ENCODE assay signal across 8 cellular contexts in the genomic region with DNA sequence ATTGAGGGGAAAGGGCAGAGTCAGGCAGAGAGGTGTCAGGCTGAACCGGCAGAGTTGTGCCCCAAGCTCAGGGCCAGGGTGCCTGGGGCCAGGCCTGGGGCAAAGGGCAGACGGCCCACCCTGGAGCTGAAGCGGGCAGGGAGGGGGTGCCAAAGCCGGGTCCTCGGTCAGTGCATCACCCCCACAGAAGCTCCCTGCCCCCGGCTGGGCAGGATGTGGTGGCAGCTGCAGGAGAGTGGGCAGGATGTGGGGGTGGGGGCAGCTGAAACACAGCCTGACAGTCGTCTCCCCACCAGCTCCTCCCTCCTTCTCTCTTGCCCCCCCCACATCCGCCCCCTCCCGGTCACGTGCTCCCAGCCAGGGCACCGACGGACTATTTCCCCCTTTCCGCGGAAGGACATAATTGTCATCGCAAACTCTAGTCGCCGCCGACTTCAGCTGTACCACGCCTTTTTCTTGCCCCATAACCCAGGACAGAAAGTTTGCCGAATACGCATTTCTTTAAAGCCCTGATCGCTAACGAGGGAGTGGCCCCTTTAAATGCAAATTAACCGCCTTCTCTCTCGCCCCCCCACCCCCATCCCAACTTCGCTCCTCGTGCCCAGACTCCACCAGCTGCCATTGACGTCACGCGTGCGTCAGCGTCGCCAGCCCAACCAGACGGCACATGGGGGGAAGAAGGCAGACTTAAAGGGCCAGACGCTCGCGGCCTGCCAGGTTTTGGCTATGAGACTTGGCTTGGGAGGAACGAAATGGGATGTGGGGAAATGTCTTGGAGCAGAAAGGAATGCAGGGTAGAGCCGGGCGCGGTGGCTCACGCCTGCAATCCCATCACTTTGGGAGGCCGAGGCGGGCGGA. TPM values are rescaled to one million over a fixed set of nuclear protein-coding genes. Genes with fewer than 3 reads are reported as not detected.
DNase-seq lines count a peak whose midpoint lies in the region; ATAC-seq and TF ChIP-seq lines count a peak whose summit lies in the region.

No MANE protein-coding gene starts in this region.

- in situ Hi-C loops in Panc1 (cut with HindIII; ENCODE audit: low pct_unique_long_range_greater_than_20kb, low sequenced_read_pairs), result no loop called here

- H3K36me3 Mint-ChIP-seq in Caco-2 (ENCODE audit: insufficient read depth, unreplicated experiment), result peaks cover 14% of the 10 kb centered on the region

- POLR2A ChIA-PET in Caco-2 (lab: Charles Lee), result interaction anchor here (0.6 to 1.5 kb wide), 5 partner anchors 13 to 426 kb away, joined by 3 to 22 read pairs (median 3); a partner anchor contains a TSS
- POLR2A ChIA-PET in Panc1 (lab: Charles Lee), result interaction anchor here (0.6 to 1.0 kb wide), 5 partner anchors 8 to 115 kb away, joined by 3 read pairs; no protein-coding TSS in a partner anchor

- CTCF ChIA-PET in Caco-2 (lab: Charles Lee) (interaction anchor here (1.0 to 6.9 kb wide), 2 partner anchors 12 to 48 kb away, joined by 4 to 87 read pairs; no protein-coding TSS in a partner anchor), Panc1 (lab: Charles Lee) (interaction anchor here (0.6 to 1.0 kb wide), 4 partner anchors 16 to 77 kb away, joined by 3 to 6 read pairs (median 4); no protein-coding TSS in a partner anchor)

- H3K27ac ChIP-seq in KMS-11 (peak overlapping the region; percentile 79), Panc1 (ENCODE audit: low read length) (peak overlapping the region; percentile 92), muscle layer of colon (ENCODE audit: low read depth, low read length) (peak overlapping the region; percentile 96)

- H3K36me3 ChIP-seq in Caco-2 (ENCODE audit: control insufficient read depth, insufficient read depth, low read length) (no peaks in the 10 kb centered on the region), KMS-11 (ENCODE audit: insufficient read depth) (no peaks in the 10 kb centered on the region), Panc1 (ENCODE audit: control insufficient read depth, insufficient read depth, low read length) (peaks cover 5% of the 10 kb centered on the region; the same call in 1 of the 2 replicates), muscle layer of colon (ENCODE audit: insufficient read depth, low read length) (no peaks in the 10 kb centered on the region)

- ATAC-seq in GM21515 (IDR thresholded peaks at IDR 0.05; ENCODE audit: unreplicated experiment), result peak; percentile 32
- ATAC-seq in Panc1, result peak; percentile 61
- peak; percentile 68 for ATAC-seq in esophagus mucosa

- H3K9ac ChIP-seq in KMS-11 (peak overlapping the region; percentile 69), muscle layer of colon (ENCODE audit: low read length) (peak overlapping the region; percentile 88)

- TF ChIP-seq CTCF in Caco-2 (IDR thresholded peaks at IDR 0.05; ENCODE audit: insufficient read depth in 1 of 2, low read depth in 1 of 2, low read length in 1 of 2, severe bottlenecking in 1 of 2, unreplicated experiment in 1 of 2) (no peak), KMS-11 (conservative IDR thresholded peaks at IDR 0.05; ENCODE audit: low read depth, low read length) (no peak; the same call in 1 of the 2 replicates), Panc1 (IDR thresholded peaks at IDR 0.05) (no peak)

- H3K27me3 ChIP-seq in Caco-2 (replicated peaks; ENCODE audit: control insufficient read depth, insufficient read depth, low read length) (no peaks in the 10 kb centered on the region), KMS-11 (ENCODE audit: insufficient read depth, low read depth) (no peaks in the 10 kb centered on the region; the same call in 1 of the 2 replicates), Panc1 (ENCODE audit: control insufficient read depth, insufficient read depth, low read length) (no peaks in the 10 kb centered on the region), muscle layer of colon (ENCODE audit: control insufficient read depth in 1 of 2, insufficient read depth in 2 of 2, low read length in 2 of 2) (no peaks in the 10 kb centered on the region)

- H3K4me3 ChIP-seq in Caco-2 (ENCODE audit: low read depth, low read length) (peak overlapping the region; percentile 41), KMS-11 (IDR thresholded peaks at IDR 0.05; ENCODE audit: insufficient read depth, low read depth, low read length) (peak overlapping the region; percentile 76), Panc1 (ENCODE audit: low read depth in 2 of 2, low read length in 2 of 2) (peak overlapping the region; percentile 32 to 47), muscle layer of colon (ENCODE audit: low read depth in 1 of 2, low read length in 2 of 2) (peak overlapping the region; percentile 10 to 44)

- H3K9me3 ChIP-seq in Caco-2 (no peaks in the 10 kb centered on the region), Panc1 (ENCODE audit: control insufficient read depth, insufficient read depth, low read depth, low read length) (no peaks in the 10 kb centered on the region), muscle layer of colon (ENCODE audit: low read length) (no peaks in the 10 kb centered on the region)

- H3K4me1 Mint-ChIP-seq in Caco-2 (ENCODE audit: low read depth, unreplicated experiment), result peaks cover 24% of the 10 kb centered on the region

- intact Hi-C loops in Caco-2 (cut with micrococcal nuclease; ENCODE audit: unreplicated experiment), result loop anchor here (2.0 to 10.0 kb wide), 2 partner anchors 38 to 100 kb away; a partner anchor contains a TSS
- intact Hi-C loops in Panc1 (cut with micrococcal nuclease; ENCODE audit: unreplicated experiment), result no loop called here

- H3K27me3 Mint-ChIP-seq in Caco-2 (ENCODE audit: insufficient read depth, unreplicated experiment), result no peaks in the 10 kb centered on the region

- peak overlapping the region; percentile 79 for H3K4me3 Mint-ChIP-seq in Caco-2 (ENCODE audit: unreplicated experiment)

- H4K20me1 ChIP-seq in KMS-11 (ENCODE audit: insufficient read depth), result no peaks in the 10 kb centered on the region

- H3K79me2 ChIP-seq in KMS-11 (ENCODE audit: insufficient read depth, low read depth), result peaks cover 5% of the 10 kb centered on the region

- peak overlapping the region; percentile 72 for H2AFZ ChIP-seq in KMS-11 (ENCODE audit: low read depth)

- H3K27ac Mint-ChIP-seq in Caco-2 (ENCODE audit: unreplicated experiment), result peak overlapping the region; percentile 94

- DNase-seq in Caco-2, result peak; percentile 95 to 98
- DNase-seq in Panc1 (ENCODE audit: low read depth, low spot score), result peak; percentile 95
- peak; percentile 96 to 97 for DNase-seq in activated T-cell treated with anti-CD3 and anti-CD28 coated beads, Interleukin-2, amount 50 U/mL, for 48 hours
- peak; percentile 99 for DNase-seq in stimulated activated CD8-positive, alpha-beta memory T cell treated with anti-CD3 and anti-CD28 coated beads, Interleukin-4, amount 100 ng/mL, for 48 hours

- H3K4me2 ChIP-seq in KMS-11, result peak overlapping the region; percentile 96

- no TSS peak for BruUV-seq in Caco-2 (replicated peaks; lab: Mats Ljungman, UMichigan)
- BruUV-seq in Panc1 (replicated peaks; lab: Mats Ljungman, UMichigan), result no TSS peak

- H3K4me1 ChIP-seq in Caco-2, result peaks cover 42% of the 10 kb centered on the region
- H3K4me1 ChIP-seq in KMS-11 (ENCODE audit: low read depth, poor library complexity, severe bottlenecking), result peaks cover 68% of the 10 kb centered on the region
- peaks cover 34% of the 10 kb centered on the region for H3K4me1 ChIP-seq in Panc1 (ENCODE audit: control insufficient read depth, insufficient read depth, low read length)
- H3K4me1 ChIP-seq in muscle layer of colon (ENCODE audit: insufficient read depth, low read length), result peaks cover 61% of the 10 kb centered on the region

- no peaks in the 10 kb centered on the region for H3K9me3 Mint-ChIP-seq in Caco-2 (ENCODE audit: unreplicated experiment)

RNA-seq across cellular contexts. Expression of a gene that starts 4.5 kb away (rescaled TPM):
- total RNA-seq in Caco-2 (2022), result 18.6 and 21.4 TPM in 2 replicates
- total RNA-seq in Panc1 (2021; ENCODE audit: unreplicated experiment), result 30.9 TPM
- polyA plus RNA-seq in Panc1 (2012; ENCODE audit: insufficient read length), result 35.0 TPM
- total RNA-seq in esophagus mucosa, result 15.0 TPM

Comparison
In these comparisons a context has a peak if more than half of its experiments do, and no peak if none do; other contexts are left out.
1. Peak in every context shown above with its lines: DNase-seq, ATAC-seq, H3K4me3 ChIP-seq and H3K27ac ChIP-seq.